ENCODE assay signal across 17 cellular contexts in the genomic region with DNA sequence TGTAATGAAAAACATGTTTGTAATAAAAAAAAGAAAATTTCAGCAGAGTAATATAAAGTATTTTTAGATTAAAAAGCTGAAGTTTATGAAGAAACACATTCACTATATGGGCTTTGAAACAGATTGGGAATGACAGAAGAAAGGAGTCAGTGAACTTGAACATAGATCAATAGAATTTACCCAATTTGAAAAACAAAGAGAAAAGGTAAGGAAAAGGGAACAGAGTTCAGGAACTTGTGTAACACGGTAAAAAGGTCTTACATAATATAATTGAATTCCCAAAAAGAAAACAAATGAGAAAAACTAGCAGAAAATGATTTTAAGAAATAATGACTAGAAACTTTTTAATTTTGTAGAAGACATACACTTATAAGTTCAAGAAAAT.
"Had no signal": no experiment of that assay in that cellular context is flagged by ENCODE, and none has a peak within 500 bp of the region (broad histone marks: within the 10 kb centered on the region; RNA-seq: fewer than 3 reads in every experiment).

No MANE protein-coding gene starts in this region.

- H3K36me3 Mint-ChIP-seq: memory B cell had no signal

- H3K4me1 ChIP-seq: pancreas, stomach had no signal

- H3K4me1 Mint-ChIP-seq: activated CD4-positive, alpha-beta T cell treated with anti-CD3 and anti-CD28 coated beads for 36 hours; activated naive CD8-positive, alpha-beta T cell treated with anti-CD3 and anti-CD28 coated beads, Interleukin-2, amount 50 U/mL, for 24 hours; memory B cell had no signal

- H3K36me3 ChIP-seq: cardiac muscle cell, pancreas, stomach had no signal

- ATAC-seq: activated CD4-positive, alpha-beta T cell treated with anti-CD3 and anti-CD28 coated beads for 36 hours; activated CD8-positive, alpha-beta T cell treated with anti-CD3 and anti-CD28 coated beads for 36 hours; activated naive CD8-positive, alpha-beta T cell treated with anti-CD3 and anti-CD28 coated beads, Interleukin-2, amount 50 U/mL, for 24 hours had no signal

- DNase-seq: activated CD4-positive, alpha-beta T cell treated with anti-CD3 and anti-CD28 coated beads for 36 hours; activated CD8-positive, alpha-beta memory T cell treated with anti-CD3 and anti-CD28 coated beads, Interleukin-2, amount 50 U/mL, for 48 hours; activated CD8-positive, alpha-beta T cell treated with anti-CD3 and anti-CD28 coated beads for 36 hours; activated naive CD4-positive, alpha-beta T cell treated with Interleukin-2 at 50 U/mL for 16 hours; activated naive CD8-positive, alpha-beta T cell treated with anti-CD3 and anti-CD28 coated beads, Interleukin-2, amount 50 U/mL, for 24 hours; cortex of kidney; effector CD8-positive, alpha-beta T cell; hypothalamus; stomach; T-helper 9 cell had no signal

- H3K4me3 ChIP-seq: cardiac muscle cell, pancreas, skin epidermis, stomach had no signal

- H3K27me3 ChIP-seq: cardiac muscle cell, pancreas, stomach had no signal

- H3K27ac ChIP-seq: cardiac muscle cell, pancreas, VCaP had no signal

- H3K4me3 Mint-ChIP-seq: activated CD4-positive, alpha-beta T cell treated with anti-CD3 and anti-CD28 coated beads for 36 hours; activated CD8-positive, alpha-beta T cell treated with anti-CD3 and anti-CD28 coated beads for 36 hours; activated naive CD8-positive, alpha-beta T cell treated with anti-CD3 and anti-CD28 coated beads, Interleukin-2, amount 50 U/mL, for 24 hours; activated T-helper 1 cell treated with anti-CD3 and anti-CD28 coated beads, Interleukin-12 subunit alpha, Interleukin-12 subunit beta, Interleukin-2, Interleukin-4 antibody, amounts not matched to agents 30 ng/mL and 10 ng/mL and 1 ng/mL, durations not matched to agents 14 hours and 24 hours and 36 hours; memory B cell had no signal

- FAIRE-seq: astrocyte had no signal

- H3K9me3 Mint-ChIP-seq: activated naive CD8-positive, alpha-beta T cell treated with anti-CD3 and anti-CD28 coated beads, Interleukin-2, amount 50 U/mL, for 24 hours; activated T-helper 1 cell treated with anti-CD3 and anti-CD28 coated beads, Interleukin-12 subunit alpha, Interleukin-12 subunit beta, Interleukin-2, Interleukin-4 antibody, amounts not matched to agents 30 ng/mL and 10 ng/mL and 1 ng/mL, durations not matched to agents 14 hours and 24 hours and 36 hours; memory B cell had no signal

- H3K27me3 Mint-ChIP-seq: activated CD4-positive, alpha-beta T cell treated with anti-CD3 and anti-CD28 coated beads for 36 hours; activated CD8-positive, alpha-beta T cell treated with anti-CD3 and anti-CD28 coated beads for 36 hours; activated naive CD8-positive, alpha-beta T cell treated with anti-CD3 and anti-CD28 coated beads, Interleukin-2, amount 50 U/mL, for 24 hours; memory B cell had no signal

- H3K27ac Mint-ChIP-seq: activated CD4-positive, alpha-beta T cell treated with anti-CD3 and anti-CD28 coated beads for 36 hours; activated CD8-positive, alpha-beta T cell treated with anti-CD3 and anti-CD28 coated beads for 36 hours; activated naive CD8-positive, alpha-beta T cell treated with anti-CD3 and anti-CD28 coated beads, Interleukin-2, amount 50 U/mL, for 24 hours; activated T-helper 1 cell treated with anti-CD3 and anti-CD28 coated beads, Interleukin-12 subunit alpha, Interleukin-12 subunit beta, Interleukin-2, Interleukin-4 antibody, amounts not matched to agents 30 ng/mL and 10 ng/mL and 1 ng/mL, durations not matched to agents 14 hours and 24 hours and 36 hours; memory B cell had no signal

- H3K9me3 ChIP-seq: pancreas, stomach had no signal
